Comparison of ENCODE assay signal across 8 cellular contexts in the genomic region with DNA sequence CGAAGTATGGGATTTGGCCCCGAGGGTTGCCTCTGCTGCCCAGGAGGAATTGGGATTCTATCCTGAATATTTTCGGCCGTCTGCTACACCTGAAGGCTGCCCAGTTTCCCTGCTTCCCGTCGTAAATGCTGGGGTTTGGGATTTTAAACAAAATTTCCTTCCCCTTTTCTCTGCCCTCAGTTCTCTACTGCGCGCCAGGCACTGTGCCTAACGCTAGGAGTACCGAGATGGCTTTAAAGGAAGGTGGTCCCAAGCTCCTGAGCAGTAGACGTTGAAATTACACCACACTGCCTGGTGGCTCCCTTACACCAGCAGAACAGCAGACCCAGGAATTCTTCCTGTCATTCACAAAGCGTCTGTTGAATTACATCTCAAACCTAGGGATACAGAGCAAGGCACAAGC. TPM values are rescaled to one million over a fixed set of nuclear protein-coding genes. Genes with fewer than 3 reads are reported as not detected.
DNase-seq lines count a peak whose midpoint lies in the region; ATAC-seq and TF ChIP-seq lines count a peak whose summit lies in the region.

No MANE protein-coding gene starts in this region.

- intact Hi-C loops in adrenal gland (cut with DNase I) = loop anchor here (10.0 kb wide), 2 partner anchors 67 to 123 kb away; no protein-coding TSS in a partner anchor

- H3K4me1 ChIP-seq in Karpas-422 (ENCODE audit: low read length) (peaks cover 32% of the 10 kb centered on the region), adrenal gland (replicated peaks in 1 of 2) (peaks cover 19 to 33% of the 10 kb centered on the region in 2 donors)

- H3K27me3 ChIP-seq in Karpas-422 (ENCODE audit: low read length) (no peaks in the 10 kb centered on the region), adrenal gland (no peaks in the 10 kb centered on the region)

- WGBS in adrenal gland, 4 donors = 0 to 5% (median 2%) methylated on average over 11 to 12 of the region's 12 CpGs

- no peaks in the 10 kb centered on the region for H3K9me3 Mint-ChIP-seq in stimulated activated naive CD8-positive, alpha-beta T cell treated with anti-CD3 and anti-CD28 coated beads, Interleukin-15, Interleukin-2, amounts not matched to agents 100 ng/mL and 50 ng/mL, for 24 hours

- no peaks in the 10 kb centered on the region for H3K27me3 Mint-ChIP-seq in stimulated activated naive CD8-positive, alpha-beta T cell treated with anti-CD3 and anti-CD28 coated beads, Interleukin-15, Interleukin-2, amounts not matched to agents 100 ng/mL and 50 ng/mL, for 24 hours

- H3K9me3 ChIP-seq in Karpas-422 (ENCODE audit: low read length) (peaks cover 3% of the 10 kb centered on the region; the same call in 1 of the 2 replicates), adrenal gland (replicated peaks in 1 of 3) (no peaks in the 10 kb centered on the region)

- no peak for ATAC-seq in HG02759 (IDR thresholded peaks at IDR 0.05; ENCODE audit: unreplicated experiment)

- peaks cover 10% of the 10 kb centered on the region for H4K20me1 ChIP-seq in Karpas-422 (ENCODE audit: insufficient read depth, low read depth, low read length)

- no peak overlapping the region for H3K27ac ChIP-seq in Karpas-422 (ENCODE audit: low read length)
- H3K27ac ChIP-seq in adrenal gland = peak overlapping the region in 2 of 5 donors; percentile 21 to 78

- H3K9ac ChIP-seq in Karpas-422 (ENCODE audit: low read length) = peak overlapping the region; percentile 96

- H3K4me2 ChIP-seq in Karpas-422 (ENCODE audit: low read depth, low read length, poor library complexity, severe bottlenecking) = peak overlapping the region; percentile 90

- no peak for TF ChIP-seq CTCF in adrenal gland (IDR thresholded peaks at IDR 0.05)

- peaks cover 41% of the 10 kb centered on the region for H3K79me2 ChIP-seq in Karpas-422 (ENCODE audit: low read length)

- peak overlapping the region; percentile 79 for H3K4me3 Mint-ChIP-seq in stimulated activated naive CD8-positive, alpha-beta T cell treated with anti-CD3 and anti-CD28 coated beads, Interleukin-15, Interleukin-2, amounts not matched to agents 100 ng/mL and 50 ng/mL, for 24 hours

- no peaks in the 10 kb centered on the region for H3K9me2 ChIP-seq in Karpas-422 (replicated peaks; ENCODE audit: insufficient read depth, low read length)

- H2AFZ ChIP-seq in Karpas-422 (ENCODE audit: low read length) = peak overlapping the region; percentile 100

- H3K27ac Mint-ChIP-seq in stimulated activated naive CD8-positive, alpha-beta T cell treated with anti-CD3 and anti-CD28 coated beads, Interleukin-15, Interleukin-2, amounts not matched to agents 100 ng/mL and 50 ng/mL, for 24 hours = peak overlapping the region; percentile 74

- H3K4me1 Mint-ChIP-seq in stimulated activated naive CD8-positive, alpha-beta T cell treated with anti-CD3 and anti-CD28 coated beads, Interleukin-15, Interleukin-2, amounts not matched to agents 100 ng/mL and 50 ng/mL, for 24 hours (ENCODE audit: low read depth) = peaks cover 36% of the 10 kb centered on the region

- H3K36me3 Mint-ChIP-seq in stimulated activated naive CD8-positive, alpha-beta T cell treated with anti-CD3 and anti-CD28 coated beads, Interleukin-15, Interleukin-2, amounts not matched to agents 100 ng/mL and 50 ng/mL, for 24 hours (ENCODE audit: low read depth) = peaks cover 28% of the 10 kb centered on the region

- H3K36me3 ChIP-seq in Karpas-422 (ENCODE audit: insufficient read depth, low read length) = peaks cover 23% of the 10 kb centered on the region
- peaks cover 0 to 13% of the 10 kb centered on the region in 2 donors for H3K36me3 ChIP-seq in adrenal gland (replicated peaks in 1 of 2)

- peak; percentile 6 for DNase-seq in EL
- DNase-seq in Karpas-422 = peak; percentile 60
- peak in 3 of 7 donors; percentile 5 to 53 (median 28) for DNase-seq in adrenal gland
- DNase-seq in iPS-NIHi7 (ENCODE audit: extremely low spot score) = peak; percentile 30
- no peak for DNase-seq in NCI-H1694 treated with DMSO at 0.1 percent for 48 hours (lab: John Stamatoyannopoulos, UW)
- DNase-seq in NCI-H1694 (lab: John Stamatoyannopoulos, UW) = no peak

- peak overlapping the region; percentile 76 for H3K4me3 ChIP-seq in Karpas-422 (ENCODE audit: low read length)
- H3K4me3 ChIP-seq in adrenal gland = peak overlapping the region in 3 of 4 donors; percentile 34 to 87 (median 63)

- TF ChIP-seq POLR2A in adrenal gland (IDR thresholded peaks at IDR 0.05) = no peak

RNA-seq across cellular contexts. Expression of a gene that starts 0.6 kb away (rescaled TPM):
- total RNA-seq in Karpas-422 (2014; rRNA removed; shearing (Covaris generic); ENCODE audit: low replicate concordance) = 26.1 and 31.5 TPM in 2 replicates
- total RNA-seq in adrenal gland = 10 to 100 TPM; 16.0 to 31.5 (median 22.2) TPM
- polyA plus RNA-seq in adrenal gland = 10 to 100 TPM; 10.0 to 29.8 (median 13.3) TPM

RNA-seq across cellular contexts. Expression of a gene that starts 13.0 kb away (rescaled TPM):
- not detected in 2 replicates for total RNA-seq in Karpas-422 (2014; rRNA removed; shearing (Covaris generic); ENCODE audit: low replicate concordance)
- total RNA-seq in adrenal gland = not detected
- polyA plus RNA-seq in adrenal gland = under 1 TPM in 1 of 3 donors, not detected in 2; 0.07 TPM

Comparison
In these comparisons a context has a peak if more than half of its experiments do, and no peak if none do; other contexts are left out.
1. DNase-seq: peak in EL (single experiment), Karpas-422 (single experiment) and iPS-NIHi7 (single experiment); none in NCI-H1694 treated with DMSO at 0.1 percent for 48 hours (single experiment) and NCI-H1694 (single experiment).